Comparison of ENCODE assay signal across 8 cellular contexts in the genomic region with DNA sequence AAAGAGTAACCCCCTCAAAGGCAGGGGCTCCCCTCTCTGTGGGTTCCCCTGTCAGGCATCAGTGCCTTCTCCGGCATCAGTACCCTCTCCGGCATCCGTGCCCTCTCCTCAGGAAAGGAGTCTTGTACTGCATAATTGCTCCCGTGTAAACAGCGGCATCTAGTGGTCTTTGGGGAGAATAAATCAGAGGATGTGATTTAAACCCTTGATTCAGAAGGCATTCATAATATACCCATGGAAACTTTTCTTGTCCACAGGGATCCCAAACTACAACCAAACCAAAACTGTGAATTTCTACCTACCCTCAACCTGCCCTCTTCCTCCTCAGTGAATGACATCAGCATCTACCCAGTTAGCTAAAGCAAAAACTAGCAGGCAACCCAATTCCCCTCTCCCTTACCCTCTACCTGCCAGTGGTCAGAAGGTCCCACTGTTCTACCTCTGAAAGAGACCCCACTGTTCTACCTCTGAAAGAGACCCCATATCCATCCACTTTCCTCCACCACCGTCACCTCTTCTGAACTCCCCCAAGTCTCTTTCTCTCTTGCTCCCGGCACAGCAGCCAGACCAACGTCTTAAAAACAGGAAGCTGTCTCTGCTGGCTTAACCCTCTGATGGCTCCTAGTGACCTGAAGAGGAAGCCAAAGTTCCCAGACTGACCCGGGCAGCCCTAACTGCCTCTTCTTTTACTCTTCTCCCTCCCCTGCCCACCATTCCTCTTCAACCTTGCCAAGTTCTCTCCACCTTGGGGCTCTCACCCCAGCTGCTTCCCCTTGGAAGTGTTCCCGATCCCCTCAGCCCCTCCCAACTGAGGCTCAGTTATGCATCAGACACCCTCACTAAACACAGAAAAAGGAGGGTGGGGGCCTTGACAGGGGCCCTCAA. TPM values are rescaled to one million over a fixed set of nuclear protein-coding genes. Genes with fewer than 3 reads are reported as not detected.
DNase-seq lines count a peak whose midpoint lies in the region; ATAC-seq and TF ChIP-seq lines count a peak whose summit lies in the region.

No MANE protein-coding gene starts in this region.

- DNase-seq in GM23248, result peak; percentile 71
- peak; percentile 54 for DNase-seq in NCI-H2196 treated with DMSO at 0.1 percent for 48 hours (lab: John Stamatoyannopoulos, UW; ENCODE audit: unreplicated experiment)
- DNase-seq in endodermal cell, result peak; percentile 81
- peak; percentile 84 for DNase-seq in mesendoderm
- DNase-seq in testis, result peak; percentile 34

- H3K56ac ChIP-seq in mesendoderm (ENCODE audit: low read length), result peak overlapping the region; percentile 73

- in situ Hi-C loops in GM23248 (cut with MboI), result no loop called here

- no peak overlapping the region for H3K18ac ChIP-seq in mesendoderm (ENCODE audit: low read length)

- TF ChIP-seq CTCF in C4-2B (conservative IDR thresholded peaks at IDR 0.05), result peak; percentile 94
- peak; percentile 71 for TF ChIP-seq CTCF in WI38 (IDR thresholded peaks at IDR 0.05; ENCODE audit: low read depth, low read length)
- TF ChIP-seq CTCF in endodermal cell (conservative IDR thresholded peaks at IDR 0.05), result peak; percentile 88
- peak; percentile 44 to 79 (median 72) for TF ChIP-seq CTCF in testis (IDR thresholded peaks at IDR 0.05)

- H2BK15ac ChIP-seq in mesendoderm (replicated peaks; ENCODE audit: low read depth), result no peak overlapping the region

- no peak for TF ChIP-seq POLR2A in testis (IDR thresholded peaks at IDR 0.05)

- H3K4me1 ChIP-seq in GM23248 (ENCODE audit: insufficient read depth) (peaks cover 19% of the 10 kb centered on the region), endodermal cell (ENCODE audit: control insufficient read depth, insufficient read depth, low read length) (peaks cover 3% of the 10 kb centered on the region), mesendoderm (ENCODE audit: control insufficient read depth, low read depth, low read length) (peaks cover 8% of the 10 kb centered on the region), testis (no peaks in the 10 kb centered on the region)

- H3K4me3 Mint-ChIP-seq in endodermal cell, result peak overlapping the region; percentile 1

- H4K8ac ChIP-seq in mesendoderm (ENCODE audit: low read depth, low read length), result no peak overlapping the region

- H3K27ac Mint-ChIP-seq in endodermal cell, result peak overlapping the region; percentile 29

- no peak overlapping the region for H2BK5ac ChIP-seq in mesendoderm (ENCODE audit: low read length)

- peaks cover 29% of the 10 kb centered on the region for H3K36me3 ChIP-seq in GM23248 (ENCODE audit: low read depth)
- peaks cover 60% of the 10 kb centered on the region for H3K36me3 ChIP-seq in endodermal cell (ENCODE audit: control insufficient read depth, insufficient read depth, low read length)
- H3K36me3 ChIP-seq in mesendoderm (ENCODE audit: control insufficient read depth, insufficient read depth, low read length), result peaks cover 9% of the 10 kb centered on the region
- no peaks in the 10 kb centered on the region for H3K36me3 ChIP-seq in testis (ENCODE audit: low read depth, missing control alignments)

- peaks cover 8% of the 10 kb centered on the region; the same call in 1 of the 2 replicates for H3F3A ChIP-seq in GM23248 (ENCODE audit: insufficient read depth)

- intact Hi-C loops in testis (cut with DNase I; ENCODE audit: low total_unique reads), result no loop called here

- 0 out of 2 replicates have a peak, but pooled peaks cover 5% of the 10 kb centered on the region for H4K20me1 ChIP-seq in GM23248 (ENCODE audit: insufficient read depth)

- H3K4me3 ChIP-seq in GM23248 (0 out of 2 replicates have a peak overlapping the region, but pooled peaks have one; percentile 15), WI38 (ENCODE audit: low read depth, low read length) (no peak overlapping the region), endodermal cell (ENCODE audit: low read length) (no peak overlapping the region), mesendoderm (ENCODE audit: low read length) (no peak overlapping the region), testis (no peak overlapping the region)

- H2BK120ac ChIP-seq in mesendoderm (ENCODE audit: low read depth, low read length), result no peak overlapping the region

- H3K79me2 ChIP-seq in GM23248 (ENCODE audit: insufficient read depth) (peaks cover 77% of the 10 kb centered on the region), mesendoderm (ENCODE audit: control insufficient read depth, insufficient read depth, low read length) (peaks cover 13% of the 10 kb centered on the region)

- H3K9me3 ChIP-seq in GM23248 (ENCODE audit: low read depth) (no peaks in the 10 kb centered on the region), endodermal cell (ENCODE audit: control insufficient read depth, low read length) (no peaks in the 10 kb centered on the region), testis (no peaks in the 10 kb centered on the region)

- no peak overlapping the region for H3K4ac ChIP-seq in mesendoderm (ENCODE audit: low read depth, low read length)

- H3K4me1 Mint-ChIP-seq in endodermal cell, result peaks cover 22% of the 10 kb centered on the region

- H3K79me1 ChIP-seq in mesendoderm (ENCODE audit: low read length), result peaks cover 24% of the 10 kb centered on the region

- H3K27me3 Mint-ChIP-seq in endodermal cell (ENCODE audit: insufficient read depth), result no peaks in the 10 kb centered on the region

- no peaks in the 10 kb centered on the region for H3K27me3 ChIP-seq in GM23248 (replicated peaks; ENCODE audit: insufficient read depth)
- no peaks in the 10 kb centered on the region for H3K27me3 ChIP-seq in endodermal cell (ENCODE audit: control insufficient read depth, insufficient read depth, low read length, poor library complexity, severe bottlenecking)
- no peaks in the 10 kb centered on the region for H3K27me3 ChIP-seq in mesendoderm (ENCODE audit: insufficient read depth, low read length, poor library complexity)
- no peaks in the 10 kb centered on the region for H3K27me3 ChIP-seq in testis

- no peak overlapping the region for H3K23ac ChIP-seq in mesendoderm (ENCODE audit: low read length)

- peak overlapping the region; percentile 7; the same call in 1 of the 2 replicates for H3K27ac ChIP-seq in C4-2B
- peak overlapping the region; percentile 51 for H3K27ac ChIP-seq in GM23248
- no peak overlapping the region for H3K27ac ChIP-seq in endodermal cell (ENCODE audit: low read depth, low read length)
- peak overlapping the region; percentile 36 for H3K27ac ChIP-seq in mesendoderm (ENCODE audit: low read depth, low read length)
- H3K27ac ChIP-seq in testis, result no peak overlapping the region

- H3K4me2 ChIP-seq in GM23248 (ENCODE audit: unreplicated experiment) (peak overlapping the region; percentile 49), mesendoderm (ENCODE audit: low read length) (no peak overlapping the region)

- H3K9ac ChIP-seq in GM23248 (peak overlapping the region; percentile 51), endodermal cell (ENCODE audit: extremely low read depth, low read length, poor library complexity, severe bottlenecking) (peak overlapping the region; percentile 7), mesendoderm (ENCODE audit: low read length) (peak overlapping the region; percentile 54)

- H2AFZ ChIP-seq in GM23248, result no peak overlapping the region

- no peaks in the 10 kb centered on the region for H3K9me2 ChIP-seq in GM23248 (ENCODE audit: insufficient read depth)

- peaks cover 29% of the 10 kb centered on the region for H3K36me3 Mint-ChIP-seq in endodermal cell (ENCODE audit: low read depth)

- ATAC-seq in HG03045 (IDR thresholded peaks at IDR 0.05; ENCODE audit: unreplicated experiment), result no peak

- WGBS in GM23248 (ENCODE audit: low coverage in 1 of 2, low lambda C conversion rate in 2 of 2, missing lambda C conversion rate in 2 of 2), 2 experiments, result 4 to 9% methylated on average over 10 of the region's 10 CpGs
- WGBS in endodermal cell (ENCODE audit: insufficient coverage in 1 of 2, insufficient read length in 1 of 2), 2 experiments, result 33 to 46% methylated on average over 6 to 8 of the region's 10 CpGs
- WGBS in mesendoderm (ENCODE audit: extremely low coverage, insufficient coverage, low lambda C conversion rate), result no CpG with 5 or more reads among the region's 10 CpGs
- WGBS in testis, 2 donors, result 28% methylated on average over 10 of the region's 10 CpGs

- H2AK5ac ChIP-seq in mesendoderm (ENCODE audit: low read length), result no peak overlapping the region

- H4K5ac ChIP-seq in mesendoderm (ENCODE audit: low read length), result no peak overlapping the region

- no peaks in the 10 kb centered on the region for H3K9me3 Mint-ChIP-seq in endodermal cell

RNA-seq across cellular contexts. Expression of gene UBE2V1, which starts 27.2 kb away (rescaled TPM):
- 41.7 and 49.1 TPM in 2 replicates for total RNA-seq in GM23248 (2014; rRNA removed; shearing (Covaris generic))
- polyA plus RNA-seq in GM23248 (2016; fragmentation: Nextera tagmentation; extraction: Ambion mirVana) (186 and 197 TPM in 2 replicates), testis (ENCODE audit: insufficient read depth, low read depth, low replicate concordance) (121 TPM)
- total RNA-seq in endodermal cell (100 to 1,000 TPM; 165 to 168 TPM), testis (10 to 100 TPM; 78.1 to 80.5 TPM)
- 148 TPM for polyA plus RNA-seq in endodermal cell (2013, experiment 1 of 2)
- 147 TPM for polyA plus RNA-seq in endodermal cell (2013, experiment 2 of 2)
- polyA plus RNA-seq in mesendoderm (2013, experiment 1 of 2), result 280 TPM
- 273 TPM for polyA plus RNA-seq in mesendoderm (2013, experiment 2 of 2)

Comparison
In these comparisons a context has a peak if more than half of its experiments do, and no peak if none do; other contexts are left out.
1. H3K27ac ChIP-seq: peak in C4-2B (single experiment), GM23248 (single experiment) and mesendoderm (single experiment); none in endodermal cell (single experiment) and testis (0 of 2).
2. DNase-seq: peak in every context shown above with its lines; median percentile 84 in mesendoderm; 81 in endodermal cell; 71 in GM23248; 54 in NCI-H2196 treated with DMSO at 0.1 percent for 48 hours; 34 in testis.
3. Peak in every context shown above with its lines, with median percentiles within 50 percentile points of each other: CTCF ChIP-seq and H3K9ac ChIP-seq.